11 cellular contexts compared by ENCODE assay signal in the genomic region with DNA sequence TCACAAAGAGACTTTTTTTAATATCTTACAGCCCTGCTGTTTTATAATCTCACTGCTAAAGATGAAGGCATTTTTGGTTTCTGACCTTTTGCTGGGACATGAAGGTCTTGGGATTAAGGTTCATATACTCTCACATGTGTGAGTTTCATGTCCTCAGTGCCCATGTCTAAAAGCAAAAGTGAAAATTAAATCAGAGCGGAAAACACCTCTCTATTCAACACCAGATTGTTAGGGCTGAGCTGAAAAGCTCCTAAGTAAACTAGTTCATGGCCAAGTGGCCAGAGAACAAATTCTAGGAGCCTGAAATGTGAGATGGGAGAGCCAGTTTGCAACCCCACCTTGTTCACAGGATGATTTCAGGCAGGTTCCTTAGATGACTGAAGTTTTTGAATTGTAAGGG.
A peak's percentile ranks its signal among the peaks of the same experiment; 100 is the strongest.
DNase-seq lines count a peak whose midpoint lies in the region; ATAC-seq and TF ChIP-seq lines count a peak whose summit lies in the region.
"Had no signal": no experiment of that assay in that cellular context is flagged by ENCODE, and none has a peak within 500 bp of the region (broad histone marks: within the 10 kb centered on the region; RNA-seq: fewer than 3 reads in every experiment).

No MANE protein-coding gene starts in this region.

- intact Hi-C loops in Caco-2 (cut with micrococcal nuclease; ENCODE audit: unreplicated experiment): no loop called here

- no peaks in the 10 kb centered on the region for H3K27me3 ChIP-seq in Caco-2 (replicated peaks; ENCODE audit: control insufficient read depth, insufficient read depth, low read length)

- H3K9me3 Mint-ChIP-seq in Caco-2 (ENCODE audit: unreplicated experiment): no peaks in the 10 kb centered on the region
- H3K9me3 Mint-ChIP-seq in endothelial cell (ENCODE audit: unreplicated experiment): no peaks in the 10 kb centered on the region

- ATAC-seq in GM18867 (IDR thresholded peaks at IDR 0.05; ENCODE audit: unreplicated experiment): peak; percentile 86
- ATAC-seq in GM21447 (IDR thresholded peaks at IDR 0.05; ENCODE audit: unreplicated experiment): peak; percentile 84
- ATAC-seq in HG03045 (IDR thresholded peaks at IDR 0.05; ENCODE audit: unreplicated experiment): peak; percentile 69
- ATAC-seq: psoas muscle had no signal

- no peaks in the 10 kb centered on the region for H3K4me1 Mint-ChIP-seq in Caco-2 (ENCODE audit: low read depth, unreplicated experiment)
- no peaks in the 10 kb centered on the region for H3K4me1 Mint-ChIP-seq in endothelial cell (ENCODE audit: unreplicated experiment)

- no peaks in the 10 kb centered on the region for H3K36me3 ChIP-seq in Caco-2 (ENCODE audit: control insufficient read depth, insufficient read depth, low read length)

- H3K27me3 Mint-ChIP-seq in Caco-2 (ENCODE audit: insufficient read depth, unreplicated experiment): peaks cover 4% of the 10 kb centered on the region
- peaks cover 2% of the 10 kb centered on the region for H3K27me3 Mint-ChIP-seq in endothelial cell (ENCODE audit: unreplicated experiment)

- H3K4me1 ChIP-seq in Caco-2: no peaks in the 10 kb centered on the region
- H3K4me1 ChIP-seq: psoas muscle had no signal

- BruUV-seq in Caco-2 (replicated peaks; lab: Mats Ljungman, UMichigan): no TSS peak

- H3K4me3 Mint-ChIP-seq in Caco-2 (ENCODE audit: unreplicated experiment) (no peak overlapping the region), endothelial cell (ENCODE audit: unreplicated experiment) (no peak overlapping the region)
- H3K4me3 Mint-ChIP-seq: activated naive CD8-positive, alpha-beta T cell had no signal

- no peaks in the 10 kb centered on the region for H3K9me3 ChIP-seq in Caco-2
- H3K9me3 ChIP-seq: psoas muscle had no signal

- no peak overlapping the region for H3K4me3 ChIP-seq in Caco-2 (ENCODE audit: low read depth, low read length)
- H3K4me3 ChIP-seq: psoas muscle had no signal

- POLR2A ChIA-PET in Caco-2 (lab: Charles Lee): no interaction called here

- CTCF ChIA-PET in Caco-2 (lab: Charles Lee): no interaction called here

- H3K27ac Mint-ChIP-seq in Caco-2 (ENCODE audit: unreplicated experiment) (no peak overlapping the region), endothelial cell (ENCODE audit: unreplicated experiment) (no peak overlapping the region)
- H3K27ac Mint-ChIP-seq: activated naive CD8-positive, alpha-beta T cell had no signal

- H3K36me3 Mint-ChIP-seq in Caco-2 (ENCODE audit: insufficient read depth, unreplicated experiment): no peaks in the 10 kb centered on the region
- no peaks in the 10 kb centered on the region for H3K36me3 Mint-ChIP-seq in endothelial cell (ENCODE audit: low read depth, unreplicated experiment)
- H3K36me3 Mint-ChIP-seq: activated naive CD8-positive, alpha-beta T cell had no signal

- DNase-seq in NCI-H69 (lab: John Stamatoyannopoulos, UW): peak; percentile 18
- no peak for DNase-seq in Caco-2
- DNase-seq in Kasumi-1 (lab: John Stamatoyannopoulos, UW): no peak
- DNase-seq in stimulated activated CD4-positive, alpha-beta T cell treated with anti-CD3 and anti-CD28 coated beads, Interleukin-4, amount 100 ng/mL, for 24 hours: no peak
- no peak for DNase-seq in endothelial cell (ENCODE audit: low spot score)
- DNase-seq: psoas muscle; stimulated activated CD4-positive, alpha-beta T cell treated with anti-CD3 and anti-CD28 coated beads, Interleukin-2, amount 100 ng/mL, for 48 hours had no signal

- TF ChIP-seq CTCF in Caco-2 (IDR thresholded peaks at IDR 0.05; ENCODE audit: insufficient read depth in 1 of 2, low read depth in 1 of 2, low read length in 1 of 2, severe bottlenecking in 1 of 2, unreplicated experiment in 1 of 2): no peak
- no peak for TF ChIP-seq CTCF in endothelial cell (IDR thresholded peaks at IDR 0.05; ENCODE audit: unreplicated experiment)
